In genomic region chr14:73785834-73786631, GRCh38 we compare ENCODE assay signal across 8 cellular contexts.
DNase-seq lines count a peak whose midpoint lies in the region; ATAC-seq and TF ChIP-seq lines count a peak whose summit lies in the region.

No MANE protein-coding gene starts in this region.

- H3K4me1 Mint-ChIP-seq in natural killer cell treated with Interleukin-12 subunit alpha and Interleukin-12 subunit beta and Interleukin-15 and Interleukin-18, amount 100 ng/mL, for 72 hours (ENCODE audit: low read depth in 2 of 2), result peaks cover 55 to 63% of the 10 kb centered on the region in 2 donors

- no peaks in the 10 kb centered on the region for H3K9me3 Mint-ChIP-seq in natural killer cell treated with Interleukin-12 subunit alpha and Interleukin-12 subunit beta and Interleukin-15 and Interleukin-18, amount 100 ng/mL, for 72 hours

- peak; percentile 73 for DNase-seq in DMS 273 (lab: John Stamatoyannopoulos, UW; ENCODE audit: unreplicated experiment)
- peak; percentile 56 for DNase-seq in HFF-Myc (ENCODE audit: extremely low read depth, low read depth)
- no peak for DNase-seq in Panc1 (ENCODE audit: low read depth, low spot score)
- DNase-seq in activated T-helper 9 cell treated with anti-CD3 and anti-CD28 coated beads, Interleukin-2, amount 50 U/mL, for 16 hours (ENCODE audit: low read depth), result peak; percentile 41
- peak; percentile 97 for DNase-seq in fibroblast of pulmonary artery (ENCODE audit: low read depth)
- DNase-seq in natural killer cell treated with Interleukin-12 subunit alpha and Interleukin-12 subunit beta and Interleukin-15 and Interleukin-18, amount 100 ng/mL, for 72 hours (ENCODE audit: low spot score), result peak; percentile 84
- DNase-seq in thoracic aorta (ENCODE audit: low spot score), result peak; percentile 66

- in situ Hi-C loops in Panc1 (cut with HindIII; ENCODE audit: low pct_unique_long_range_greater_than_20kb, low sequenced_read_pairs), result no loop called here

- peak overlapping the region; percentile 87 to 91 for H3K27ac Mint-ChIP-seq in natural killer cell treated with Interleukin-12 subunit alpha and Interleukin-12 subunit beta and Interleukin-15 and Interleukin-18, amount 100 ng/mL, for 72 hours

- intact Hi-C loops in Panc1 (cut with micrococcal nuclease; ENCODE audit: unreplicated experiment), result no loop called here

- CTCF ChIA-PET in Panc1 (lab: Charles Lee), result no interaction called here

- no peaks in the 10 kb centered on the region for H3K36me3 ChIP-seq in Panc1 (ENCODE audit: control insufficient read depth, insufficient read depth, low read length)
- no peaks in the 10 kb centered on the region for H3K36me3 ChIP-seq in thoracic aorta

- POLR2A ChIA-PET in Panc1 (lab: Charles Lee), result interaction anchor here (1.2 kb wide), 1 partner anchor 28 kb away, joined by 4 read pairs; no protein-coding TSS in a partner anchor

- no peaks in the 10 kb centered on the region for H3K27me3 Mint-ChIP-seq in natural killer cell treated with Interleukin-12 subunit alpha and Interleukin-12 subunit beta and Interleukin-15 and Interleukin-18, amount 100 ng/mL, for 72 hours

- H3K4me1 ChIP-seq in Panc1 (ENCODE audit: control insufficient read depth, insufficient read depth, low read length) (peaks cover 58% of the 10 kb centered on the region), thoracic aorta (ENCODE audit: control insufficient read depth in 1 of 2, low read depth in 2 of 2) (peaks cover 64 to 80% of the 10 kb centered on the region in 2 donors)

- BruUV-seq in Panc1 (replicated peaks; lab: Mats Ljungman, UMichigan), result no TSS peak

- no peaks in the 10 kb centered on the region for H3K36me3 Mint-ChIP-seq in natural killer cell treated with Interleukin-12 subunit alpha and Interleukin-12 subunit beta and Interleukin-15 and Interleukin-18, amount 100 ng/mL, for 72 hours

- H3K27ac ChIP-seq in Panc1 (ENCODE audit: low read length), result peak overlapping the region; percentile 99
- peak overlapping the region; percentile 95 to 98 for H3K27ac ChIP-seq in thoracic aorta

- H3K9me3 ChIP-seq in Panc1 (ENCODE audit: control insufficient read depth, insufficient read depth, low read depth, low read length), result no peaks in the 10 kb centered on the region
- H3K9me3 ChIP-seq in thoracic aorta, result no peaks in the 10 kb centered on the region

- TF ChIP-seq CTCF in HFF-Myc (IDR thresholded peaks at IDR 0.05; ENCODE audit: low read depth, low read length, missing control alignments) (no peak), Panc1 (IDR thresholded peaks at IDR 0.05) (no peak), fibroblast of pulmonary artery (IDR thresholded peaks at IDR 0.05; ENCODE audit: low read length, missing control alignments) (peak; percentile 26), thoracic aorta (IDR thresholded peaks at IDR 0.05) (peak; percentile 39)

- H3K4me3 ChIP-seq in HFF-Myc (replicated peaks; ENCODE audit: low read depth, low read length) (peak overlapping the region; percentile 67), Panc1 (ENCODE audit: low read depth in 2 of 2, low read length in 2 of 2) (peak overlapping the region; percentile 55 to 83), fibroblast of pulmonary artery (replicated peaks; ENCODE audit: low read depth, low read length) (peak overlapping the region; percentile 63), thoracic aorta (peak overlapping the region; percentile 89)

- H3K27me3 ChIP-seq in Panc1 (ENCODE audit: control insufficient read depth, insufficient read depth, low read length) (no peaks in the 10 kb centered on the region), thoracic aorta (replicated peaks; ENCODE audit: insufficient read depth) (no peaks in the 10 kb centered on the region)

- peak overlapping the region; percentile 80 for H3K4me3 Mint-ChIP-seq in natural killer cell treated with Interleukin-12 subunit alpha and Interleukin-12 subunit beta and Interleukin-15 and Interleukin-18, amount 100 ng/mL, for 72 hours

- ATAC-seq in Panc1 (peak; percentile 67), thoracic aorta (ENCODE audit: insufficient number of reproducible peaks, low FRiP score, low read depth) (peak; percentile 50), GM18909 (IDR thresholded peaks at IDR 0.05; ENCODE audit: poor library complexity, unreplicated experiment) (no peak)
- peak; percentile 83 to 87 for ATAC-seq in natural killer cell treated with Interleukin-12 subunit alpha and Interleukin-12 subunit beta and Interleukin-15 and Interleukin-18, amount 100 ng/mL, for 72 hours

Comparison
In these comparisons a context has a peak if more than half of its experiments do, and no peak if none do; other contexts are left out.
1. CTCF ChIP-seq: peak in fibroblast of pulmonary artery (single experiment) and thoracic aorta (single experiment); none in HFF-Myc (single experiment) and Panc1 (single experiment).
2. Peak in every context shown above with its lines, with median percentiles within 50 percentile points of each other: H3K4me3 ChIP-seq.